ENCODE assay signal across 9 cellular contexts in the genomic region with DNA sequence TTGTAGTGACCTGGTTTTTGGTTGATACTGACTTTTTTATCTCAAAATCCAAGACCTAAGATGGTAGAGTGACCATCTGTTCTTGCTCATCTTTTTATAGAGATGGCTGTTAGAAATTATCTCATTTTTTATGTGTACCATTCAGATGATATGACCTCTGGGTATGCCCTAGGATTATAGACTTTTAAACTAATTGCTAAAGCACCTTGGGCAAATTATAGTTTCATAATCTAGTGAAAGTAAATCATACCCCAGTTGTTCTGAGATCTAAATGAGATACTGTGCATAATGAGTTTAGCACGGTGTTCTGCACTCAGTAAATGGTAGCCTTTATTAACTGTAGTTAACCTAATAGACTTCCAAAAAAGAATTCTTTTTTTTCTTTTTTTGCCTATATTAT.
"Had no signal": no experiment of that assay in that cellular context is flagged by ENCODE, and none has a peak within 500 bp of the region (broad histone marks: within the 10 kb centered on the region; RNA-seq: fewer than 3 reads in every experiment).

No MANE protein-coding gene starts in this region.

- H3K4me3 ChIP-seq: GM23248, HAP-1, K562 had no signal

- FAIRE-seq: HTR-8/SVneo, K562 had no signal

- H3K36me3 ChIP-seq: HAP-1 had no signal

- H3K27ac ChIP-seq: GM23248 had no signal

- H3K9me3 ChIP-seq: HAP-1 had no signal

- H3K4me1 ChIP-seq: HAP-1 had no signal

- ATAC-seq: HCT116, K562 had no signal

- DNase-seq: GM23248, GOT3, H7, HFFc6, IMR-90 had no signal
